Comparison of ENCODE assay signal across 14 cellular contexts in the genomic region with DNA sequence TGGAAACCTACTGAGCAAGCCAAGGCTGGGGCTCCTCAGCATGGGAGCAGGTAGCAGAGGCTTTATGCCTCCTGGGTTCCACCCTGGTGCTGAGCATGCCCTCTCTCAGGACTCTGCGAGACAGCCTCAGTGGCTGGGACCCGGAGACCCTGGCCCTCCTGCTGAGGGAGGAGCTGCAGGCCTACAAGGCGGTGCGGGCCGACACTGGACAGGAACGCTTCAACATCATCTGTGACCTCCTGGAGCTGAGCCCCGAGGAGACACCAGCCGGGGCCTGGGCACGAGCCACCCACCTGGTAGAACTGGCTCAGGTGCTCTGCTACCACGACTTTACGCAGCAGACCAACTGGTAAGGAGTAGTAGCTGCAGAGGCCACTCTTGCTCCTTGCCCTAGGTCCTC. TPM values are rescaled to one million over a fixed set of nuclear protein-coding genes. Genes with fewer than 3 reads are reported as not detected.
DNase-seq lines count a peak whose midpoint lies in the region; ATAC-seq, FAIRE-seq and TF ChIP-seq lines count a peak whose summit lies in the region.
"Had no signal": no experiment of that assay in that cellular context is flagged by ENCODE, and none has a peak within 500 bp of the region (broad histone marks: within the 10 kb centered on the region; RNA-seq: fewer than 3 reads in every experiment).

No MANE protein-coding gene starts in this region.

- no peaks in the 10 kb centered on the region for H3K79me2 ChIP-seq in HepG2 (ENCODE audit: insufficient read depth, low read length)

- TF ChIP-seq CTCF in HepG2 (CRISPR knock-in tag; IDR thresholded peaks at IDR 0.05), result no peak
- no peak for TF ChIP-seq CTCF in right lobe of liver (IDR thresholded peaks at IDR 0.05)
- TF ChIP-seq CTCF in kidney (IDR thresholded peaks at IDR 0.05; ENCODE audit: borderline replicate concordance, extremely low read depth, insufficient read depth), result no peak
- TF ChIP-seq CTCF in ascending aorta (IDR thresholded peaks at IDR 0.05), result no peak
- no peak for TF ChIP-seq CTCF in heart left ventricle (IDR thresholded peaks at IDR 0.05)

- no peak overlapping the region for H3K9ac ChIP-seq in HepG2 (ENCODE audit: insufficient read depth, low read depth, low read length)
- H3K9ac ChIP-seq in kidney (ENCODE audit: low read length in 2 of 2), result no peak overlapping the region
- H3K9ac ChIP-seq: GM23248 had no signal

- no peak for DNase-seq in HepG2 (ENCODE audit: low spot score)
- no peak for DNase-seq in right lobe of liver
- peak; percentile 51 for DNase-seq in kidney
- DNase-seq in ascending aorta (ENCODE audit: low spot score in 2 of 2), result no peak
- DNase-seq in heart left ventricle, result no peak
- DNase-seq: ACHN; CD4-positive, CD25-positive, alpha-beta regulatory T cell; DMS53; GF-D8; GM23248 had no signal

- in situ Hi-C loops in HepG2 (cut with HindIII; ENCODE audit: extremely low pct_ligation_motif_present, low pct_unique_long_range_greater_than_20kb), result no loop called here

- H3K4me1 ChIP-seq in HepG2 (ENCODE audit: insufficient read depth, low read length), result peaks cover 15% of the 10 kb centered on the region
- H3K4me1 ChIP-seq in right lobe of liver, result peaks cover 0 to 16% (median 0%) of the 10 kb centered on the region in 4 donors
- H3K4me1 ChIP-seq in kidney (ENCODE audit: control insufficient read depth in 1 of 2, insufficient read depth in 1 of 2, low read depth in 1 of 2, low read length in 2 of 2), result no peaks in the 10 kb centered on the region
- no peaks in the 10 kb centered on the region for H3K4me1 ChIP-seq in ascending aorta
- H3K4me1 ChIP-seq in heart left ventricle, result no peaks in the 10 kb centered on the region

- H3K36me3 ChIP-seq in HepG2 (replicated peaks in 1 of 2; ENCODE audit: control insufficient read depth in 1 of 2, insufficient read depth in 2 of 2, low read length in 2 of 2), result peaks cover 12 to 38% of the 10 kb centered on the region in 2 experiments; a peak in 4 of 5 replicates
- no peaks in the 10 kb centered on the region for H3K36me3 ChIP-seq in right lobe of liver
- H3K36me3 ChIP-seq in kidney (ENCODE audit: control insufficient read depth in 1 of 2, insufficient read depth in 2 of 2, low read length in 2 of 2), result no peaks in the 10 kb centered on the region
- no peaks in the 10 kb centered on the region for H3K36me3 ChIP-seq in ascending aorta
- H3K36me3 ChIP-seq in heart left ventricle, result peaks cover 0 to 13% (median 0%) of the 10 kb centered on the region in 9 donors

- TF ChIP-seq RAD21 in HepG2 (CRISPR knock-in tag; IDR thresholded peaks at IDR 0.05), result no peak

- no peak overlapping the region for H2AFZ ChIP-seq in HepG2 (ENCODE audit: low read length)
- H2AFZ ChIP-seq: GM23248 had no signal

- CTCF ChIA-PET in HepG2 (lab: Yijun Ruan, JAX; ENCODE audit: low intra/inter-chr PET ratio, low total read pairs), result no interaction called here

- H3K27ac ChIP-seq in HepG2 (ENCODE audit: extremely low read length, insufficient read depth, low read length) (no peak overlapping the region), right lobe of liver (no peak overlapping the region), kidney (ENCODE audit: low read depth in 2 of 2, low read length in 2 of 2) (no peak overlapping the region), ascending aorta (no peak overlapping the region), heart left ventricle (no peak overlapping the region)
- H3K27ac ChIP-seq: BLaER1 treated with 17β-estradiol and CSF1 and Interleukin-3, amounts not matched to agents 10 nM and 100 nM; GM23248 had no signal

- TF ChIP-seq POLR2A in HepG2 (IDR thresholded peaks at IDR 0.05; ENCODE audit: insufficient read depth in 1 of 2, low read depth in 2 of 2, low read length in 2 of 2), result no peak
- no peak for TF ChIP-seq POLR2A in right lobe of liver (IDR thresholded peaks at IDR 0.05)
- no peak for TF ChIP-seq POLR2A in heart left ventricle (IDR thresholded peaks at IDR 0.05)

- POLR2A ChIA-PET in HepG2 (lab: Yijun Ruan, JAX), result no interaction called here

- no peak overlapping the region for H3K4me2 ChIP-seq in HepG2 (ENCODE audit: low read depth, low read length)
- H3K4me2 ChIP-seq: BLaER1 treated with 17β-estradiol and CSF1 and Interleukin-3, amounts not matched to agents 10 nM and 100 nM had no signal

- 100% methylated on average over 4 of the region's 11 CpGs for WGBS in HepG2 (ENCODE audit: low lambda C conversion rate)
- no CpG with 5 or more reads among the region's 11 CpGs for WGBS in right lobe of liver (ENCODE audit: insufficient coverage, low coverage, low lambda C conversion rate, missing lambda C conversion rate)
- WGBS in heart left ventricle, 4 donors, result 96 to 100% (median 99%) methylated on average over 3 to 11 of the region's 11 CpGs

- H3K4me3 ChIP-seq in HepG2 (replicated peaks in 1 of 3; ENCODE audit: insufficient read depth in 1 of 3, low read depth in 2 of 3, low read length in 3 of 3) (no peak overlapping the region), right lobe of liver (no peak overlapping the region), kidney (ENCODE audit: low read length in 2 of 2) (no peak overlapping the region), ascending aorta (no peak overlapping the region), heart left ventricle (no peak overlapping the region)
- H3K4me3 ChIP-seq: BLaER1 treated with 17β-estradiol and CSF1 and Interleukin-3, amounts not matched to agents 10 nM and 100 nM; GM23248 had no signal

- H3K9me3 ChIP-seq in HepG2 (ENCODE audit: low read length) (no peaks in the 10 kb centered on the region), right lobe of liver (no peaks in the 10 kb centered on the region), kidney (ENCODE audit: control insufficient read depth in 1 of 2, low read length in 2 of 2) (no peaks in the 10 kb centered on the region), ascending aorta (no peaks in the 10 kb centered on the region), heart left ventricle (no peaks in the 10 kb centered on the region)
- H3K9me3 ChIP-seq: BLaER1 treated with 17β-estradiol and CSF1 and Interleukin-3, amounts not matched to agents 10 nM and 100 nM had no signal

- no peak for FAIRE-seq in HepG2 (lab: Jason Lieb, UNC)
- no peak for FAIRE-seq in kidney (lab: Jason Lieb, UNC)
- FAIRE-seq: GM18507, H54 had no signal

- H3K27me3 ChIP-seq in HepG2 (ENCODE audit: control insufficient read depth in 1 of 2, insufficient read depth in 2 of 2, low read length in 2 of 2) (no peaks in the 10 kb centered on the region; a peak in 1 of 5 replicates), right lobe of liver (no peaks in the 10 kb centered on the region), ascending aorta (no peaks in the 10 kb centered on the region), heart left ventricle (no peaks in the 10 kb centered on the region)
- H3K27me3 ChIP-seq: BLaER1 treated with 17β-estradiol and CSF1 and Interleukin-3, amounts not matched to agents 10 nM and 100 nM had no signal

- no peak for TF ChIP-seq EP300 in HepG2 (IDR thresholded peaks at IDR 0.05; ENCODE audit: low read depth in 2 of 2, low read length in 2 of 2)
- no peak for TF ChIP-seq EP300 in HepG2 (CRISPR knock-in tag; IDR thresholded peaks at IDR 0.05; ENCODE audit: borderline replicate concordance)

- no peak for ATAC-seq in HepG2
- no peak for ATAC-seq in right lobe of liver
- no peak for ATAC-seq in heart left ventricle
- ATAC-seq: HCT116 had no signal

- intact Hi-C loops in HepG2 (cut with micrococcal nuclease; ENCODE audit: unreplicated experiment), result no loop called here
- intact Hi-C loops in right lobe of liver (cut with DNase I), result no loop called here
- intact Hi-C loops in kidney (cut with DNase I), result no loop called here
- intact Hi-C loops in ascending aorta (cut with DNase I), result no loop called here
- intact Hi-C loops in heart left ventricle (cut with DNase I), result no loop called here

- H4K20me1 ChIP-seq in HepG2 (ENCODE audit: insufficient read depth, low read length), result no peaks in the 10 kb centered on the region

- BruUV-seq in HepG2 (replicated peaks; lab: Mats Ljungman, UMichigan), result no TSS peak

RNA-seq across cellular contexts. Expression of gene ESPL1, which starts 8.4 kb away (rescaled TPM):
- 11.5 and 11.6 TPM in 2 replicates for total RNA-seq in HepG2 (2016; rRNA removed; fragmentation: Illumina TruSeq; extraction: Trizol)
- total RNA-seq in HepG2 (2016; cell fraction: cytosol; rRNA removed; fragmentation: Illumina TruSeq; extraction: Trizol; ENCODE audit: low read depth), result 2.5 and 2.8 TPM in 2 replicates
- total RNA-seq in HepG2 (2016; cell fraction: insoluble cytoplasmic fraction; rRNA removed; fragmentation: Illumina TruSeq; extraction: Trizol), result 11.5 and 12.0 TPM in 2 replicates
- total RNA-seq in HepG2 (2016; cell fraction: membrane; rRNA removed; fragmentation: Illumina TruSeq; extraction: Trizol), result 3.1 and 4.2 TPM in 2 replicates
- total RNA-seq in HepG2 (2016; cell fraction: nucleus; rRNA removed; fragmentation: Illumina TruSeq; extraction: Trizol), result 16.7 and 24.8 TPM in 2 replicates
- polyA plus RNA-seq in HepG2 (2011; rRNA removed), result 5.3 and 5.8 TPM in 2 replicates
- polyA plus RNA-seq in HepG2 (2011; cell fraction: cytosol; rRNA removed), result 1.9 and 3.3 TPM in 2 replicates
- 22.2 and 36.2 TPM in 2 replicates for polyA plus RNA-seq in HepG2 (2011; cell fraction: nucleus; rRNA removed)
- 2.4 and 4.2 TPM in 2 replicates for polyA plus RNA-seq in HepG2 (2012)
- polyA plus RNA-seq in HepG2 (2016; cell fraction: cytosol; fragmentation: Illumina TruSeq; extraction: Trizol; ENCODE audit: low read depth), result 0.60 and 0.89 TPM in 2 replicates
- polyA plus RNA-seq in HepG2 (2016; cell fraction: insoluble cytoplasmic fraction; fragmentation: Illumina TruSeq; extraction: Trizol; ENCODE audit: low read depth), result 5.1 and 8.7 TPM in 2 replicates
- 1.7 and 1.8 TPM in 2 replicates for polyA plus RNA-seq in HepG2 (2016; cell fraction: membrane; fragmentation: Illumina TruSeq; extraction: Trizol; ENCODE audit: low read depth)
- polyA plus RNA-seq in HepG2 (2016; cell fraction: nucleus; fragmentation: Illumina TruSeq; extraction: Trizol; ENCODE audit: insufficient read depth, low read depth), result 41.3 and 46.0 TPM in 2 replicates
- polyA minus RNA-seq in HepG2 (2011; rRNA and poly(A)+ RNA removed; ENCODE audit: low replicate concordance), result 14.1 and 75.7 TPM in 2 replicates
- polyA minus RNA-seq in HepG2 (2011; cell fraction: cytosol; rRNA and poly(A)+ RNA removed), result 2.5 and 3.9 TPM in 2 replicates
- 13.1 and 16.0 TPM in 2 replicates for polyA minus RNA-seq in HepG2 (2011; cell fraction: nucleus; rRNA and poly(A)+ RNA removed)
- 10 to 100 TPM in 2 of 6 experiments, 1 to 10 TPM in 3, under 1 TPM in 1; 0.04 to 15.0 (median 4.5) TPM for total RNA-seq in right lobe of liver
- total RNA-seq in kidney, result 1.5 TPM
- 2.9 TPM for polyA plus RNA-seq in kidney (ENCODE audit: insufficient read depth, low read depth, low replicate concordance)
- total RNA-seq in ascending aorta, result not detected
- 1 to 10 TPM in 2 of 9 donors, under 1 TPM in 7; 0.06 to 6.1 (median 0.43) TPM for total RNA-seq in heart left ventricle
- under 1 TPM; 0.15 to 0.18 TPM for polyA plus RNA-seq in heart left ventricle

RNA-seq across cellular contexts. Expression of gene PFDN5, which starts 18.8 kb away (rescaled TPM):
- total RNA-seq in HepG2 (2016; rRNA removed; fragmentation: Illumina TruSeq; extraction: Trizol) (462 and 578 TPM in 2 replicates), right lobe of liver (100 to 1,000 TPM; 122 to 170 (median 146) TPM), kidney (439 TPM), ascending aorta (187 TPM), heart left ventricle (100 to 1,000 TPM; 289 to 380 (median 358) TPM)
- 461 and 472 TPM in 2 replicates for total RNA-seq in HepG2 (2016; cell fraction: cytosol; rRNA removed; fragmentation: Illumina TruSeq; extraction: Trizol; ENCODE audit: low read depth)
- total RNA-seq in HepG2 (2016; cell fraction: insoluble cytoplasmic fraction; rRNA removed; fragmentation: Illumina TruSeq; extraction: Trizol), result 478 and 604 TPM in 2 replicates
- total RNA-seq in HepG2 (2016; cell fraction: membrane; rRNA removed; fragmentation: Illumina TruSeq; extraction: Trizol), result 502 and 534 TPM in 2 replicates
- 239 and 246 TPM in 2 replicates for total RNA-seq in HepG2 (2016; cell fraction: nucleus; rRNA removed; fragmentation: Illumina TruSeq; extraction: Trizol)
- polyA plus RNA-seq in HepG2 (2011; rRNA removed) (440 and 449 TPM in 2 replicates), kidney (ENCODE audit: insufficient read depth, low read depth, low replicate concordance) (1,405 TPM), heart left ventricle (100 to 1,000 TPM; 529 to 979 TPM)
- 513 and 623 TPM in 2 replicates for polyA plus RNA-seq in HepG2 (2011; cell fraction: cytosol; rRNA removed)
- polyA plus RNA-seq in HepG2 (2011; cell fraction: nucleus; rRNA removed), result 505 and 601 TPM in 2 replicates
- polyA plus RNA-seq in HepG2 (2012), result 398 and 423 TPM in 2 replicates
- 472 and 500 TPM in 2 replicates for polyA plus RNA-seq in HepG2 (2016; cell fraction: cytosol; fragmentation: Illumina TruSeq; extraction: Trizol; ENCODE audit: low read depth)
- 484 and 533 TPM in 2 replicates for polyA plus RNA-seq in HepG2 (2016; cell fraction: insoluble cytoplasmic fraction; fragmentation: Illumina TruSeq; extraction: Trizol; ENCODE audit: low read depth)
- 441 and 460 TPM in 2 replicates for polyA plus RNA-seq in HepG2 (2016; cell fraction: membrane; fragmentation: Illumina TruSeq; extraction: Trizol; ENCODE audit: low read depth)
- polyA plus RNA-seq in HepG2 (2016; cell fraction: nucleus; fragmentation: Illumina TruSeq; extraction: Trizol; ENCODE audit: insufficient read depth, low read depth), result 433 and 469 TPM in 2 replicates
- polyA minus RNA-seq in HepG2 (2011; rRNA and poly(A)+ RNA removed; ENCODE audit: low replicate concordance), result 90.5 and 285 TPM in 2 replicates
- 52.1 and 57.1 TPM in 2 replicates for polyA minus RNA-seq in HepG2 (2011; cell fraction: cytosol; rRNA and poly(A)+ RNA removed)
- 96.6 and 129 TPM in 2 replicates for polyA minus RNA-seq in HepG2 (2011; cell fraction: nucleus; rRNA and poly(A)+ RNA removed)

RNA-seq across cellular contexts. Expression of gene MYG1, which starts 23.0 kb away (rescaled TPM):
- total RNA-seq in HepG2 (2016; rRNA removed; fragmentation: Illumina TruSeq; extraction: Trizol) (58.0 and 62.6 TPM in 2 replicates), right lobe of liver (10 to 100 TPM; 17.6 to 27.1 (median 20.8) TPM), kidney (49.0 TPM), ascending aorta (27.5 TPM), heart left ventricle (10 to 100 TPM; 32.1 to 37.0 (median 35.0) TPM)
- 35.2 and 36.5 TPM in 2 replicates for total RNA-seq in HepG2 (2016; cell fraction: cytosol; rRNA removed; fragmentation: Illumina TruSeq; extraction: Trizol; ENCODE audit: low read depth)
- total RNA-seq in HepG2 (2016; cell fraction: insoluble cytoplasmic fraction; rRNA removed; fragmentation: Illumina TruSeq; extraction: Trizol), result 58.1 and 59.2 TPM in 2 replicates
- 45.1 and 51.7 TPM in 2 replicates for total RNA-seq in HepG2 (2016; cell fraction: membrane; rRNA removed; fragmentation: Illumina TruSeq; extraction: Trizol)
- total RNA-seq in HepG2 (2016; cell fraction: nucleus; rRNA removed; fragmentation: Illumina TruSeq; extraction: Trizol), result 28.7 and 35.7 TPM in 2 replicates
- polyA plus RNA-seq in HepG2 (2011; rRNA removed) (38.6 and 40.7 TPM in 2 replicates), kidney (ENCODE audit: insufficient read depth, low read depth, low replicate concordance) (105 TPM), heart left ventricle (10 to 100 TPM; 45.5 to 58.6 TPM)
- polyA plus RNA-seq in HepG2 (2011; cell fraction: cytosol; rRNA removed), result 42.9 and 57.6 TPM in 2 replicates
- polyA plus RNA-seq in HepG2 (2011; cell fraction: nucleus; rRNA removed), result 32.2 and 36.0 TPM in 2 replicates
- polyA plus RNA-seq in HepG2 (2012), result 21.3 and 34.6 TPM in 2 replicates
- polyA plus RNA-seq in HepG2 (2016; cell fraction: cytosol; fragmentation: Illumina TruSeq; extraction: Trizol; ENCODE audit: low read depth), result 38.0 and 47.5 TPM in 2 replicates
- 49.2 and 59.1 TPM in 2 replicates for polyA plus RNA-seq in HepG2 (2016; cell fraction: insoluble cytoplasmic fraction; fragmentation: Illumina TruSeq; extraction: Trizol; ENCODE audit: low read depth)
- 39.2 and 41.9 TPM in 2 replicates for polyA plus RNA-seq in HepG2 (2016; cell fraction: membrane; fragmentation: Illumina TruSeq; extraction: Trizol; ENCODE audit: low read depth)
- 54.0 and 73.0 TPM in 2 replicates for polyA plus RNA-seq in HepG2 (2016; cell fraction: nucleus; fragmentation: Illumina TruSeq; extraction: Trizol; ENCODE audit: insufficient read depth, low read depth)
- 43.6 and 97.4 TPM in 2 replicates for polyA minus RNA-seq in HepG2 (2011; rRNA and poly(A)+ RNA removed; ENCODE audit: low replicate concordance)
- 15.0 and 19.7 TPM in 2 replicates for polyA minus RNA-seq in HepG2 (2011; cell fraction: cytosol; rRNA and poly(A)+ RNA removed)
- 8.8 and 14.4 TPM in 2 replicates for polyA minus RNA-seq in HepG2 (2011; cell fraction: nucleus; rRNA and poly(A)+ RNA removed)

RNA-seq across cellular contexts. Expression of gene RARG, which starts 44.5 kb away (rescaled TPM):
- total RNA-seq in HepG2 (2016; rRNA removed; fragmentation: Illumina TruSeq; extraction: Trizol) (0.77 and 0.91 TPM in 2 replicates), right lobe of liver (1 to 10 TPM; 1.9 to 2.4 (median 2.1) TPM), kidney (34.1 TPM), ascending aorta (29.8 TPM), heart left ventricle (10 to 100 TPM in 7 of 9 donors, 1 to 10 TPM in 2; 6.4 to 22.5 (median 16.0) TPM)
- total RNA-seq in HepG2 (2016; cell fraction: cytosol; rRNA removed; fragmentation: Illumina TruSeq; extraction: Trizol; ENCODE audit: low read depth), result 0.18 and 0.91 TPM in 2 replicates
- 0.49 and 1.3 TPM in 2 replicates for total RNA-seq in HepG2 (2016; cell fraction: insoluble cytoplasmic fraction; rRNA removed; fragmentation: Illumina TruSeq; extraction: Trizol)
- total RNA-seq in HepG2 (2016; cell fraction: membrane; rRNA removed; fragmentation: Illumina TruSeq; extraction: Trizol), result 0.90 and 1.1 TPM in 2 replicates
- 0.72 and 1.5 TPM in 2 replicates for total RNA-seq in HepG2 (2016; cell fraction: nucleus; rRNA removed; fragmentation: Illumina TruSeq; extraction: Trizol)
- polyA plus RNA-seq in HepG2 (2011; rRNA removed) (1.5 and 1.6 TPM in 2 replicates), kidney (ENCODE audit: insufficient read depth, low read depth, low replicate concordance) (13.2 TPM), heart left ventricle (10 to 100 TPM in 1 of 2 donors, 1 to 10 TPM in 1; 7.4 to 10.2 TPM)
- 0.87 and 1.9 TPM in 2 replicates for polyA plus RNA-seq in HepG2 (2011; cell fraction: cytosol; rRNA removed)
- polyA plus RNA-seq in HepG2 (2011; cell fraction: nucleus; rRNA removed), result 3.2 and 4.1 TPM in 2 replicates
- polyA plus RNA-seq in HepG2 (2012), result 0.89 and 0.92 TPM in 2 replicates
- 0.21 and 0.27 TPM in 2 replicates for polyA plus RNA-seq in HepG2 (2016; cell fraction: cytosol; fragmentation: Illumina TruSeq; extraction: Trizol; ENCODE audit: low read depth)
- 1.0 and 1.1 TPM in 2 replicates for polyA plus RNA-seq in HepG2 (2016; cell fraction: insoluble cytoplasmic fraction; fragmentation: Illumina TruSeq; extraction: Trizol; ENCODE audit: low read depth)
- 0.57 and 0.81 TPM in 2 replicates for polyA plus RNA-seq in HepG2 (2016; cell fraction: membrane; fragmentation: Illumina TruSeq; extraction: Trizol; ENCODE audit: low read depth)
- polyA plus RNA-seq in HepG2 (2016; cell fraction: nucleus; fragmentation: Illumina TruSeq; extraction: Trizol; ENCODE audit: insufficient read depth, low read depth), result 2.2 and 2.3 TPM in 2 replicates
- polyA minus RNA-seq in HepG2 (2011; rRNA and poly(A)+ RNA removed; ENCODE audit: low replicate concordance), result 4.0 and 33.4 TPM in 2 replicates
- 0.99 and 1.1 TPM in 2 replicates for polyA minus RNA-seq in HepG2 (2011; cell fraction: cytosol; rRNA and poly(A)+ RNA removed)
- polyA minus RNA-seq in HepG2 (2011; cell fraction: nucleus; rRNA and poly(A)+ RNA removed), result 0.25 and 1.7 TPM in 2 replicates

RNA-seq across cellular contexts. Expression of gene AAAS, which starts 44.9 kb away (rescaled TPM):
- 47.6 and 49.9 TPM in 2 replicates for total RNA-seq in HepG2 (2016; rRNA removed; fragmentation: Illumina TruSeq; extraction: Trizol)
- 6.3 and 7.4 TPM in 2 replicates for total RNA-seq in HepG2 (2016; cell fraction: cytosol; rRNA removed; fragmentation: Illumina TruSeq; extraction: Trizol; ENCODE audit: low read depth)
- 49.9 and 52.5 TPM in 2 replicates for total RNA-seq in HepG2 (2016; cell fraction: insoluble cytoplasmic fraction; rRNA removed; fragmentation: Illumina TruSeq; extraction: Trizol)
- total RNA-seq in HepG2 (2016; cell fraction: membrane; rRNA removed; fragmentation: Illumina TruSeq; extraction: Trizol), result 10.6 and 11.1 TPM in 2 replicates
- 41.2 and 46.6 TPM in 2 replicates for total RNA-seq in HepG2 (2016; cell fraction: nucleus; rRNA removed; fragmentation: Illumina TruSeq; extraction: Trizol)
- polyA plus RNA-seq in HepG2 (2011; rRNA removed), result 52.0 and 54.0 TPM in 2 replicates
- 37.5 and 46.8 TPM in 2 replicates for polyA plus RNA-seq in HepG2 (2011; cell fraction: cytosol; rRNA removed)
- polyA plus RNA-seq in HepG2 (2011; cell fraction: nucleus; rRNA removed), result 182 and 197 TPM in 2 replicates
- 40.1 and 43.3 TPM in 2 replicates for polyA plus RNA-seq in HepG2 (2012)
- 6.0 and 6.9 TPM in 2 replicates for polyA plus RNA-seq in HepG2 (2016; cell fraction: cytosol; fragmentation: Illumina TruSeq; extraction: Trizol; ENCODE audit: low read depth)
- polyA plus RNA-seq in HepG2 (2016; cell fraction: insoluble cytoplasmic fraction; fragmentation: Illumina TruSeq; extraction: Trizol; ENCODE audit: low read depth), result 54.2 and 64.7 TPM in 2 replicates
- 9.0 and 9.4 TPM in 2 replicates for polyA plus RNA-seq in HepG2 (2016; cell fraction: membrane; fragmentation: Illumina TruSeq; extraction: Trizol; ENCODE audit: low read depth)
- 70.0 and 70.8 TPM in 2 replicates for polyA plus RNA-seq in HepG2 (2016; cell fraction: nucleus; fragmentation: Illumina TruSeq; extraction: Trizol; ENCODE audit: insufficient read depth, low read depth)
- polyA minus RNA-seq in HepG2 (2011; rRNA and poly(A)+ RNA removed; ENCODE audit: low replicate concordance), result 115 and 225 TPM in 2 replicates
- polyA minus RNA-seq in HepG2 (2011; cell fraction: cytosol; rRNA and poly(A)+ RNA removed), result 21.9 and 28.0 TPM in 2 replicates
- polyA minus RNA-seq in HepG2 (2011; cell fraction: nucleus; rRNA and poly(A)+ RNA removed), result 39.3 and 48.9 TPM in 2 replicates
- total RNA-seq in right lobe of liver, result 10 to 100 TPM; 22.0 to 29.1 (median 26.7) TPM
- 46.2 TPM for total RNA-seq in kidney
- polyA plus RNA-seq in kidney (ENCODE audit: insufficient read depth, low read depth, low replicate concordance), result 43.4 TPM
- 21.2 TPM for total RNA-seq in ascending aorta
- 10 to 100 TPM; 26.7 to 44.5 (median 37.1) TPM for total RNA-seq in heart left ventricle
- polyA plus RNA-seq in heart left ventricle, result 10 to 100 TPM; 32.5 to 32.6 TPM
